Comparison of ENCODE assay signal across 37 cellular contexts in the genomic region with DNA sequence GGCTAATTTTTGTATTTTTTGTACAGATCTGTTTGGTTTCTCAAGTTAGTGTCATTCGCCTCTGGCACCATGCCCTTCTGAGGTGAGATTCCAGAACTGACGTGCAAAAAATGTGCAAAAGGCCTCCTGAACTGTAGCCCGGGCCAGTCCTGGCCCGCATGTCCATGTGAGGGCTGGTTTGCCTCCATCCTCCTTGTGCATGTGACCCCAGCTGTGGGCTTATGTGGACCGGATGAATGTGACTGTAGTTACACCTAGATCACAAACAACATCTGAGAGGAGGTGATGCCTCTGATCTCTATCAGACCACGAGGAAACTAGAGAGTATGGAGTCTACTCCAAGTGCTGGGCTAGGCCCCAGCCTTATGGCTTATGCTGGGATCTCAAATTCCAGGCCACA.
"Had no signal": no experiment of that assay in that cellular context is flagged by ENCODE, and none has a peak within 500 bp of the region (broad histone marks: within the 10 kb centered on the region; RNA-seq: fewer than 3 reads in every experiment).

No MANE protein-coding gene starts in this region.

- H3K27ac Mint-ChIP-seq: activated CD4-positive, alpha-beta T cell treated with anti-CD3 and anti-CD28 coated beads for 36 hours; activated CD4-positive, alpha-beta T cell treated with anti-CD3 and anti-CD28 coated beads, Interleukin-2, amount 10 ng/mL, durations not matched to agents 7 days and 5 days; activated CD8-positive, alpha-beta memory T cell treated with anti-CD3 and anti-CD28 coated beads, Interleukin-2, amount 10 ng/mL, durations not matched to agents 7 days and 5 days; activated naive CD4-positive, alpha-beta T cell treated with anti-CD3 and anti-CD28 coated beads, Interleukin-2, amount 50 U/mL, for 72 hours; activated T-cell treated with anti-CD3 and anti-CD28 coated beads, Interleukin-2, amount 50 U/mL, for 24 hours; activated T-helper 2 cell treated with anti-CD3 and anti-CD28 coated beads, Interferon-gamma antibody, Interleukin-2, Interleukin-4, amounts not matched to agents 10 μg/mL and 5 μg/mL and 100 μg/mL, durations not matched to agents 14 hours and 24 hours and 36 hours; T-helper 1 cell treated with Interleukin-12 subunit alpha and Interleukin-12 subunit beta and Interleukin-4 antibody, amounts not matched to agents 30 μg/mL and 1 μg/mL, for 36 hours; T-helper 2 cell treated with Interferon-gamma antibody and Interleukin-4, amounts not matched to agents 5 μg/mL and 100 μg/mL, for 36 hours; WTC11 had no signal

- ATAC-seq: activated CD4-positive, alpha-beta T cell treated with anti-CD3 and anti-CD28 coated beads for 36 hours; activated CD4-positive, CD25-positive, alpha-beta regulatory T cell treated with anti-CD3 and anti-CD28 coated beads, Interleukin-2, amount 50 U/mL, for 24 hours; activated CD8-positive, alpha-beta memory T cell treated with anti-CD3 and anti-CD28 coated beads, Interleukin-2, amount 10 ng/mL, durations not matched to agents 7 days and 5 days; activated CD8-positive, alpha-beta T cell treated with anti-CD3 and anti-CD28 coated beads, Interleukin-2, amount 10 ng/mL, durations not matched to agents 7 days and 5 days; activated naive CD4-positive, alpha-beta T cell treated with anti-CD3 and anti-CD28 coated beads, Interleukin-2, amount 50 U/mL, for 72 hours; body of pancreas; WTC11 had no signal

- H3K9me3 Mint-ChIP-seq: activated CD4-positive, alpha-beta T cell treated with anti-CD3 and anti-CD28 coated beads, Interleukin-2, amount 10 ng/mL, durations not matched to agents 7 days and 5 days; activated naive CD4-positive, alpha-beta T cell treated with anti-CD3 and anti-CD28 coated beads, Interleukin-2, amount 50 U/mL, for 72 hours; activated T-cell treated with anti-CD3 and anti-CD28 coated beads, Interleukin-2, amount 50 U/mL, for 24 hours; activated T-helper 2 cell treated with anti-CD3 and anti-CD28 coated beads, Interferon-gamma antibody, Interleukin-2, Interleukin-4, amounts not matched to agents 10 μg/mL and 5 μg/mL and 100 μg/mL, durations not matched to agents 14 hours and 24 hours and 36 hours; central memory CD8-positive, alpha-beta T cell; T-helper 1 cell treated with Interleukin-12 subunit alpha and Interleukin-12 subunit beta and Interleukin-4 antibody, amounts not matched to agents 30 μg/mL and 1 μg/mL, for 36 hours; T-helper 2 cell treated with Interferon-gamma antibody and Interleukin-4, amounts not matched to agents 5 μg/mL and 100 μg/mL, for 36 hours; WTC11 had no signal

- FAIRE-seq: astrocyte had no signal

- H3K27me3 Mint-ChIP-seq: activated CD4-positive, alpha-beta T cell treated with anti-CD3 and anti-CD28 coated beads for 36 hours; activated CD4-positive, alpha-beta T cell treated with anti-CD3 and anti-CD28 coated beads, Interleukin-2, amount 10 ng/mL, durations not matched to agents 7 days and 5 days; activated CD8-positive, alpha-beta memory T cell treated with anti-CD3 and anti-CD28 coated beads, Interleukin-2, amount 10 ng/mL, durations not matched to agents 7 days and 5 days; activated T-cell treated with anti-CD3 and anti-CD28 coated beads, Interleukin-2, amount 50 U/mL, for 24 hours; central memory CD8-positive, alpha-beta T cell had no signal

- H3K36me3 Mint-ChIP-seq: WTC11 had no signal

- H3K27ac ChIP-seq: adrenal gland, body of pancreas, brain microvascular endothelial cell, breast epithelium, WERI-Rb-1 had no signal

- H3K9me3 ChIP-seq: adrenal gland, body of pancreas, breast epithelium had no signal

- DNase-seq: activated CD4-positive, alpha-beta T cell treated with anti-CD3 and anti-CD28 coated beads for 1 hour; activated CD4-positive, alpha-beta T cell treated with anti-CD3 and anti-CD28 coated beads for 36 hours; activated CD4-positive, alpha-beta T cell treated with anti-CD3 and anti-CD28 coated beads for 48 hours; activated CD4-positive, alpha-beta T cell treated with anti-CD3 and anti-CD28 coated beads, Interleukin-2, amount 10 ng/mL, durations not matched to agents 7 days and 5 days; activated CD4-positive, alpha-beta T cell treated with anti-CD3 and anti-CD28 coated beads, Interleukin-2, amount 50 U/mL, for 48 hours; activated CD4-positive, CD25-positive, alpha-beta regulatory T cell; activated CD8-positive, alpha-beta memory T cell treated with anti-CD3 and anti-CD28 coated beads for 24 hours; activated CD8-positive, alpha-beta memory T cell treated with anti-CD3 and anti-CD28 coated beads, Interleukin-2, amount 10 ng/mL, durations not matched to agents 7 days and 5 days; activated CD8-positive, alpha-beta memory T cell treated with anti-CD3 and anti-CD28 coated beads, Interleukin-2, amount 50 U/mL, for 48 hours; activated CD8-positive, alpha-beta T cell treated with anti-CD3 and anti-CD28 coated beads, Interleukin-2, amount 10 ng/mL, durations not matched to agents 7 days and 5 days; activated effector memory CD4-positive, alpha-beta T cell treated with Interleukin-2 at 50 U/mL for 16 hours; activated gamma-delta T cell; activated naive CD4-positive, alpha-beta T cell treated with anti-CD3 and anti-CD28 coated beads, Interleukin-2, amount 50 U/mL, for 16 hours; activated naive CD4-positive, alpha-beta T cell treated with Interleukin-2 at 50 U/mL for 16 hours; activated T-cell treated with anti-CD3 and anti-CD28 coated beads, Interleukin-2, amount 50 U/mL, for 24 hours; activated T-cell treated with anti-CD3 and anti-CD28 coated beads, Interleukin-2, amount 50 U/mL, for 48 hours; amniotic stem cell; aorta; body of pancreas; brain microvascular endothelial cell; caudate nucleus; cerebellar nuclear complex; SW 1271; T-helper 1 cell; T-helper 2 cell; T-helper 9 cell; WERI-Rb-1 had no signal

- H3K4me3 ChIP-seq: adrenal gland, body of pancreas, breast epithelium had no signal

- H3K4me3 Mint-ChIP-seq: activated CD4-positive, alpha-beta T cell treated with anti-CD3 and anti-CD28 coated beads for 36 hours; activated CD4-positive, alpha-beta T cell treated with anti-CD3 and anti-CD28 coated beads, Interleukin-2, amount 10 ng/mL, durations not matched to agents 7 days and 5 days; activated CD8-positive, alpha-beta memory T cell treated with anti-CD3 and anti-CD28 coated beads, Interleukin-2, amount 10 ng/mL, durations not matched to agents 7 days and 5 days; activated CD8-positive, alpha-beta T cell treated with anti-CD3 and anti-CD28 coated beads, Interleukin-2, amount 10 ng/mL, durations not matched to agents 7 days and 5 days; activated T-cell treated with anti-CD3 and anti-CD28 coated beads, Interleukin-2, amount 50 U/mL, for 24 hours; central memory CD8-positive, alpha-beta T cell; T-helper 1 cell treated with Interleukin-12 subunit alpha and Interleukin-12 subunit beta and Interleukin-4 antibody, amounts not matched to agents 30 μg/mL and 1 μg/mL, for 36 hours; T-helper 2 cell treated with Interferon-gamma antibody and Interleukin-4, amounts not matched to agents 5 μg/mL and 100 μg/mL, for 36 hours; WTC11 had no signal

- H3K36me3 ChIP-seq: adrenal gland, brain microvascular endothelial cell, breast epithelium, WERI-Rb-1 had no signal

- H3K27me3 ChIP-seq: adrenal gland, body of pancreas, brain microvascular endothelial cell, breast epithelium had no signal
